Comparison of ENCODE assay signal across 21 cellular contexts in the genomic region with DNA sequence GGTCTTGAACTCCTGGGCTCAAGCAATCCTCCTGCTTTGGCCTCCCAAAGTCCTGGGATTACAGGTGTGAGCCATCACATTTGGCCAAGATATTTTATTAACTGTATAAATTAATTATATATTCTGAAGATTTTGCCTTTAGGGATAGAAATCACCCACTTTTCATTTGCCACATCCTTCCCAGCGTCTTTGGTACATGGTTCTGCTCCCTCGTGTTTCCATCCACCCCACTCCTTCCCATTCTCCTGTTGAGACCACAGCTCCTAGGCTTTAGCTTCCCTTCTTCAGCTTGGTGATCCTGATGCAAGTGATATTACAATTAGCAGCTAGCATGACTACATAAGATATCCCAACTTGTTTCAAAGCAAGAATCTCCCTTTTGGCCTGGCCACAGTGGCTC. TPM values are rescaled to one million over a fixed set of nuclear protein-coding genes. Genes with fewer than 3 reads are reported as not detected.
DNase-seq lines count a peak whose midpoint lies in the region; ATAC-seq and TF ChIP-seq lines count a peak whose summit lies in the region.
"Had no signal": no experiment of that assay in that cellular context is flagged by ENCODE, and none has a peak within 500 bp of the region (broad histone marks: within the 10 kb centered on the region; RNA-seq: fewer than 3 reads in every experiment).

No MANE protein-coding gene starts in this region.

- H2BK12ac ChIP-seq in mesenchymal stem cell (ENCODE audit: low read length in 2 of 2): peak overlapping the region in 1 of 2 experiments; percentile 85

- no peak overlapping the region for H4K8ac ChIP-seq in mesenchymal stem cell (ENCODE audit: low read length)

- H3K27ac ChIP-seq in mesenchymal stem cell (ENCODE audit: low read length, poor library complexity, severe bottlenecking): peak overlapping the region; percentile 95
- H3K27ac ChIP-seq in neural progenitor cell: no peak overlapping the region
- H3K27ac ChIP-seq in subcutaneous abdominal adipose tissue (ENCODE audit: low read depth, low read length): peak overlapping the region; percentile 83
- H3K27ac ChIP-seq in A673 (ENCODE audit: low read depth, low read length, poor library complexity, severe bottlenecking): no peak overlapping the region
- H3K27ac ChIP-seq in PC-3 (ENCODE audit: low read length): no peak overlapping the region
- H3K27ac ChIP-seq: 22Rv1, A549, BLaER1, HL-60 had no signal

- no peak overlapping the region for H3K4me3 Mint-ChIP-seq in activated naive CD4-positive, alpha-beta T cell treated with anti-CD3 and anti-CD28 coated beads, Interleukin-2, amount 50 U/mL, for 24 hours
- H3K4me3 Mint-ChIP-seq in activated naive CD4-positive, alpha-beta T cell treated with anti-CD3 and anti-CD28 coated beads, Interleukin-2, amount 10 ng/mL, durations not matched to agents 7 days and 5 days: no peak overlapping the region
- peak overlapping the region; percentile 48 for H3K4me3 Mint-ChIP-seq in neural progenitor cell
- H3K4me3 Mint-ChIP-seq: CD14-positive monocyte; CD4-positive, alpha-beta memory T cell; H9 had no signal

- no peak for DNase-seq in activated naive CD4-positive, alpha-beta T cell treated with anti-CD3 and anti-CD28 coated beads, Interleukin-2, amount 10 ng/mL, durations not matched to agents 7 days and 5 days
- DNase-seq in mesenchymal stem cell: no peak
- DNase-seq in neural progenitor cell (ENCODE audit: low spot score): no peak
- no peak for DNase-seq in A673 (ENCODE audit: low spot score)
- no peak for DNase-seq in PC-3
- DNase-seq: CD4-positive, alpha-beta memory T cell; DMS153; DMS79; GDM1; H9 had no signal

- H3K14ac ChIP-seq in mesenchymal stem cell (ENCODE audit: low read length in 2 of 2): no peak overlapping the region

- WGBS in mesenchymal stem cell: 100% methylated on average over 2 of the region's 2 CpGs

- H3K4me1 ChIP-seq in mesenchymal stem cell (ENCODE audit: control insufficient read depth, insufficient read depth, low read depth, low read length) (peaks cover 17% of the 10 kb centered on the region), neural progenitor cell (no peaks in the 10 kb centered on the region), subcutaneous abdominal adipose tissue (ENCODE audit: control insufficient read depth in 5 of 5, insufficient read depth in 5 of 5, low read length in 5 of 5) (peaks cover 2 to 52% (median 49%) of the 10 kb centered on the region in 5 donors), A673 (ENCODE audit: insufficient read depth, low read length, poor library complexity, severe bottlenecking) (peaks cover 6% of the 10 kb centered on the region), PC-3 (ENCODE audit: insufficient read depth, low read length) (no peaks in the 10 kb centered on the region)
- H3K4me1 ChIP-seq: A549 had no signal

- peak overlapping the region; percentile 35 for H3K27ac Mint-ChIP-seq in activated naive CD4-positive, alpha-beta T cell treated with anti-CD3 and anti-CD28 coated beads, Interleukin-2, amount 50 U/mL, for 24 hours
- no peak overlapping the region for H3K27ac Mint-ChIP-seq in activated naive CD4-positive, alpha-beta T cell treated with anti-CD3 and anti-CD28 coated beads, Interleukin-2, amount 10 ng/mL, durations not matched to agents 7 days and 5 days
- H3K27ac Mint-ChIP-seq in neural progenitor cell: peak overlapping the region; percentile 72
- H3K27ac Mint-ChIP-seq: CD14-positive monocyte; CD4-positive, alpha-beta memory T cell; H9 had no signal

- H3K4me3 ChIP-seq in mesenchymal stem cell (ENCODE audit: insufficient read depth in 1 of 2, low read depth in 1 of 2, low read length in 2 of 2) (no peak overlapping the region), neural progenitor cell (no peak overlapping the region), subcutaneous abdominal adipose tissue (ENCODE audit: low read depth in 1 of 5, low read length in 5 of 5) (peak overlapping the region in 1 of 5 donors; percentile 13), A673 (ENCODE audit: low read depth, low read length, poor library complexity, severe bottlenecking) (no peak overlapping the region), PC-3 (ENCODE audit: low read length) (no peak overlapping the region)
- H3K4me3 ChIP-seq: A549, BLaER1 had no signal

- H2BK5ac ChIP-seq in mesenchymal stem cell (ENCODE audit: low read depth, low read length, poor library complexity, severe bottlenecking): peak overlapping the region; percentile 98

- H3K36me3 Mint-ChIP-seq in activated naive CD4-positive, alpha-beta T cell treated with anti-CD3 and anti-CD28 coated beads, Interleukin-2, amount 50 U/mL, for 24 hours: peaks cover 3% of the 10 kb centered on the region
- H3K36me3 Mint-ChIP-seq in activated naive CD4-positive, alpha-beta T cell treated with anti-CD3 and anti-CD28 coated beads, Interleukin-2, amount 10 ng/mL, durations not matched to agents 7 days and 5 days: no peaks in the 10 kb centered on the region
- H3K36me3 Mint-ChIP-seq in neural progenitor cell: peaks cover 8% of the 10 kb centered on the region
- H3K36me3 Mint-ChIP-seq: CD4-positive, alpha-beta memory T cell had no signal

- no peak overlapping the region for H2BK120ac ChIP-seq in mesenchymal stem cell (ENCODE audit: low read depth, low read length)

- no peaks in the 10 kb centered on the region for H3K79me1 ChIP-seq in mesenchymal stem cell (replicated peaks; ENCODE audit: low read length, poor library complexity, severe bottlenecking)

- H4K20me1 ChIP-seq in neural progenitor cell (ENCODE audit: low read depth) (no peaks in the 10 kb centered on the region), PC-3 (ENCODE audit: low read length) (no peaks in the 10 kb centered on the region)
- H4K20me1 ChIP-seq: BLaER1 had no signal

- no peak overlapping the region for H2BK15ac ChIP-seq in mesenchymal stem cell (ENCODE audit: low read depth, poor library complexity, severe bottlenecking)

- no peaks in the 10 kb centered on the region for H3K9me3 Mint-ChIP-seq in activated naive CD4-positive, alpha-beta T cell treated with anti-CD3 and anti-CD28 coated beads, Interleukin-2, amount 50 U/mL, for 24 hours
- H3K9me3 Mint-ChIP-seq in activated naive CD4-positive, alpha-beta T cell treated with anti-CD3 and anti-CD28 coated beads, Interleukin-2, amount 10 ng/mL, durations not matched to agents 7 days and 5 days: no peaks in the 10 kb centered on the region
- peaks cover 15% of the 10 kb centered on the region for H3K9me3 Mint-ChIP-seq in neural progenitor cell

- H3K27me3 Mint-ChIP-seq in activated naive CD4-positive, alpha-beta T cell treated with anti-CD3 and anti-CD28 coated beads, Interleukin-2, amount 50 U/mL, for 24 hours: no peaks in the 10 kb centered on the region
- H3K27me3 Mint-ChIP-seq in activated naive CD4-positive, alpha-beta T cell treated with anti-CD3 and anti-CD28 coated beads, Interleukin-2, amount 10 ng/mL, durations not matched to agents 7 days and 5 days: peaks cover 3% of the 10 kb centered on the region
- H3K27me3 Mint-ChIP-seq in neural progenitor cell (ENCODE audit: insufficient read depth, low read depth): peaks cover 2% of the 10 kb centered on the region

- no peaks in the 10 kb centered on the region for H3K9me3 ChIP-seq in mesenchymal stem cell (ENCODE audit: control insufficient read depth, low read length)
- no peaks in the 10 kb centered on the region for H3K9me3 ChIP-seq in neural progenitor cell (ENCODE audit: low read depth)
- H3K9me3 ChIP-seq in subcutaneous abdominal adipose tissue (ENCODE audit: control insufficient read depth in 5 of 5, low read length in 5 of 5): no peaks in the 10 kb centered on the region
- H3K9me3 ChIP-seq in A673 (ENCODE audit: low read depth, low read length, poor library complexity, severe bottlenecking): no peaks in the 10 kb centered on the region
- no peaks in the 10 kb centered on the region for H3K9me3 ChIP-seq in PC-3 (ENCODE audit: low read length)
- H3K9me3 ChIP-seq: A549, BLaER1 had no signal

- H3F3A ChIP-seq in neural progenitor cell (ENCODE audit: low read depth) (no peaks in the 10 kb centered on the region), PC-3 (ENCODE audit: low read length, unreplicated experiment) (no peaks in the 10 kb centered on the region)

- H3K79me2 ChIP-seq in neural progenitor cell (ENCODE audit: low read depth): no peaks in the 10 kb centered on the region
- no peaks in the 10 kb centered on the region for H3K79me2 ChIP-seq in PC-3 (ENCODE audit: low read length)

- CTCF ChIA-PET in activated naive CD4-positive, alpha-beta T cell treated with anti-CD3 and anti-CD28 coated beads, Interleukin-2, amount 10 ng/mL, durations not matched to agents 7 days and 5 days (lab: Charles Lee): no interaction called here
- CTCF ChIA-PET in A673 (lab: Charles Lee) (no interaction called here), PC-3 (lab: Charles Lee) (no interaction called here)

- H3K18ac ChIP-seq in mesenchymal stem cell (ENCODE audit: low read depth in 1 of 2, low read length in 2 of 2): no peak overlapping the region

- peak overlapping the region; percentile 100 for H2AK5ac ChIP-seq in mesenchymal stem cell (ENCODE audit: low read length, severe bottlenecking)

- peaks cover 8% of the 10 kb centered on the region for H3K4me1 Mint-ChIP-seq in activated naive CD4-positive, alpha-beta T cell treated with anti-CD3 and anti-CD28 coated beads, Interleukin-2, amount 50 U/mL, for 24 hours
- H3K4me1 Mint-ChIP-seq in activated naive CD4-positive, alpha-beta T cell treated with anti-CD3 and anti-CD28 coated beads, Interleukin-2, amount 10 ng/mL, durations not matched to agents 7 days and 5 days: peaks cover 6% of the 10 kb centered on the region
- H3K4me1 Mint-ChIP-seq in neural progenitor cell: peaks cover 35% of the 10 kb centered on the region
- H3K4me1 Mint-ChIP-seq: H9 had no signal

- H3K27me3 ChIP-seq in mesenchymal stem cell (ENCODE audit: control insufficient read depth in 1 of 2, insufficient read depth in 1 of 2, low read length in 2 of 2): no peaks in the 10 kb centered on the region
- H3K27me3 ChIP-seq in neural progenitor cell: no peaks in the 10 kb centered on the region
- H3K27me3 ChIP-seq in subcutaneous abdominal adipose tissue (ENCODE audit: control insufficient read depth in 5 of 5, insufficient read depth in 4 of 5, low read length in 5 of 5): no peaks in the 10 kb centered on the region
- no peaks in the 10 kb centered on the region for H3K27me3 ChIP-seq in A673 (replicated peaks; ENCODE audit: insufficient read depth, low read depth, low read length, poor library complexity)
- H3K27me3 ChIP-seq in PC-3 (ENCODE audit: low read length): no peaks in the 10 kb centered on the region
- H3K27me3 ChIP-seq: BLaER1 had no signal

- H3K36me3 ChIP-seq in mesenchymal stem cell (ENCODE audit: control insufficient read depth in 1 of 2, insufficient read depth in 2 of 2, low read depth in 1 of 2, low read length in 2 of 2): peaks cover 0 to 5% of the 10 kb centered on the region in 2 experiments
- H3K36me3 ChIP-seq in neural progenitor cell: no peaks in the 10 kb centered on the region
- H3K36me3 ChIP-seq in subcutaneous abdominal adipose tissue (ENCODE audit: control insufficient read depth in 5 of 5, insufficient read depth in 5 of 5, low read length in 5 of 5): no peaks in the 10 kb centered on the region
- H3K36me3 ChIP-seq in A673 (ENCODE audit: insufficient read depth, low read length, poor library complexity, severe bottlenecking): no peaks in the 10 kb centered on the region
- H3K36me3 ChIP-seq in PC-3 (ENCODE audit: low read depth, low read length): no peaks in the 10 kb centered on the region
- H3K36me3 ChIP-seq: BLaER1 had no signal

- no peak overlapping the region for H3K23ac ChIP-seq in mesenchymal stem cell (ENCODE audit: low read length in 2 of 2)

- intact Hi-C loops in A673 (cut with micrococcal nuclease; ENCODE audit: unreplicated experiment) (no loop called here), PC-3 (cut with micrococcal nuclease) (no loop called here)

- H2AFZ ChIP-seq in mesenchymal stem cell (ENCODE audit: low read depth, low read length) (no peak overlapping the region), neural progenitor cell (replicated peaks) (no peak overlapping the region), PC-3 (ENCODE audit: low read length) (no peak overlapping the region)

- no peak overlapping the region for H3K4ac ChIP-seq in mesenchymal stem cell (ENCODE audit: low read depth in 1 of 2, low read length in 2 of 2)

- H3K4me2 ChIP-seq in mesenchymal stem cell (ENCODE audit: low read length, poor library complexity, severe bottlenecking): no peak overlapping the region
- H3K4me2 ChIP-seq in neural progenitor cell: no peak overlapping the region
- H3K4me2 ChIP-seq in PC-3 (ENCODE audit: low read length): no peak overlapping the region
- H3K4me2 ChIP-seq: A549, BLaER1 had no signal

- POLR2A ChIA-PET in A673 (lab: Charles Lee; ENCODE audit: low non-redundant PET) (no interaction called here), PC-3 (lab: Charles Lee; ENCODE audit: unreplicated experiment) (no interaction called here)

- ATAC-seq in PC-3 (no peak), GM21447 (IDR thresholded peaks at IDR 0.05; ENCODE audit: unreplicated experiment) (no peak)
- ATAC-seq: A549 had no signal

- H3K9me2 ChIP-seq in PC-3 (replicated peaks; ENCODE audit: low read length): no peaks in the 10 kb centered on the region

- no TSS peak for BruUV-seq in A673 (replicated peaks; lab: Mats Ljungman, UMichigan)
- no TSS peak for BruUV-seq in PC-3 (replicated peaks; lab: Mats Ljungman, UMichigan)

- TF ChIP-seq CTCF in neural progenitor cell (IDR thresholded peaks at IDR 0.05) (no peak), A673 (conservative IDR thresholded peaks at IDR 0.05; ENCODE audit: low read depth, low read length) (no peak), PC-3 (conservative IDR thresholded peaks at IDR 0.05; ENCODE audit: low read depth, low read length) (no peak)

- H3K9ac ChIP-seq in mesenchymal stem cell (ENCODE audit: low read length) (no peak overlapping the region), neural progenitor cell (no peak overlapping the region), subcutaneous abdominal adipose tissue (ENCODE audit: low read length in 5 of 5) (no peak overlapping the region), PC-3 (ENCODE audit: low read length) (no peak overlapping the region)
- H3K9ac ChIP-seq: BLaER1 had no signal

- H4K91ac ChIP-seq in mesenchymal stem cell (ENCODE audit: low read length): no peak overlapping the region

RNA-seq across cellular contexts. Expression of a gene that starts 8.4 kb away (rescaled TPM):
- polyA plus RNA-seq in mesenchymal stem cell (2013, experiment 1 of 2): 0.12 TPM
- polyA plus RNA-seq in mesenchymal stem cell (2013, experiment 2 of 2): 0.29 TPM
- total RNA-seq in neural progenitor cell (ENCODE audit: low replicate concordance) (not detected in 2 replicates), A673 (2021) (not detected in 2 replicates), PC-3 (2014; rRNA removed) (not detected in 2 replicates)
- total RNA-seq: CD4-positive, alpha-beta memory T cell; Daoy; H1; H9; HT1080 had no signal
- polyA plus RNA-seq: A549; CD14-positive monocyte; CD4-positive, alpha-beta memory T cell; H1 had no signal

RNA-seq across cellular contexts. Expression of a gene that starts 44.1 kb away (rescaled TPM):
- 0.26 TPM for polyA plus RNA-seq in mesenchymal stem cell (2013, experiment 1 of 2)
- 0.14 TPM for polyA plus RNA-seq in mesenchymal stem cell (2013, experiment 2 of 2)
- total RNA-seq in neural progenitor cell (ENCODE audit: low replicate concordance) (0.50 TPM in 1 of 2 replicates, not detected in the other), A673 (2021) (not detected in 2 replicates), PC-3 (2014; rRNA removed) (1.3 TPM in 1 of 2 replicates, not detected in the other)
- total RNA-seq: CD4-positive, alpha-beta memory T cell; H1; H9; HT1080 had no signal
- polyA plus RNA-seq: A549, CD14-positive monocyte had no signal

RNA-seq across cellular contexts. Expression of a gene that starts 52.1 kb away (rescaled TPM):
- 15.1 TPM for polyA plus RNA-seq in mesenchymal stem cell (2013, experiment 1 of 2)
- polyA plus RNA-seq in mesenchymal stem cell (2013, experiment 2 of 2): 17.7 TPM
- total RNA-seq in neural progenitor cell (ENCODE audit: low replicate concordance) (14.5 and 16.5 TPM in 2 replicates), A673 (2021) (25.0 and 25.7 TPM in 2 replicates), PC-3 (2014; rRNA removed) (10.4 and 10.7 TPM in 2 replicates)

Comparison
In these comparisons a context has a peak if more than half of its experiments do, and no peak if none do; other contexts are left out.
1. H3K27ac ChIP-seq: peak in mesenchymal stem cell (single experiment) and subcutaneous abdominal adipose tissue (single experiment); none in neural progenitor cell (single experiment), A673 (single experiment) and PC-3 (single experiment).